2 cellular contexts compared by ENCODE assay signal in the genomic region with DNA sequence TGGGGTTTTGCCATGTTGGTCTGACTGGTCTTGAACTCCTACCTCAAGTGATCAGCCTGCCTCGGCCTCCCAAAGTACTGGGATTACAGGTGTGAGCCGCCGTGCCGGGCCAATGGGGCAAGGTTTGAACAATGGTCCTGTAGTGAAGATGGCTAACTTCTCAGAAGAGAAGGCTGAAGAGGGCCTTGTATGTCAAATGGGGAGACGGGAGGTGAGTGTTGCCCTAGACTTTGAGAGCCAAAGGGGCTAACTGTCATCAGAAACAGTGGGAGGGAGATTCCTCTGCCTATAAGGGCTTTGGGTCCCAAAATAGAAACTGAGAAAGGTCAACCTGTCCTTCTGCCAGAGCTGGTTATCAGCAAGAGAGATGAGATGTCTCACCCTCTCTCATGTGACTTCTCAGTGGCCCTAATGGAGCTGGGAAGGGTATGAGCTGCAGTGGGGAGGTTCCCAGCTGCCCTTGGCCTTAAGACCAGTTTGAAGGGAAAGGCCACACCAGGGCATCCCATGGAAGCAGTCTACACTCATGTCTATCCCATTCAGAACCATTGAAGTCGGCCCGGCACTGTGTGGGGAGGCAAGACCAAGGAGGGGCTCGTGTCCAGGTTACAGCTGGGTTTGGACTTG.
TF ChIP-seq lines count a peak whose summit lies in the region.

No MANE protein-coding gene starts in this region.

TF ChIP-seq in IMR-90, 13 proteins besides CTCF, POLR2A, EP300 and RAD21:
- TF ChIP-seq MXI1 (IDR thresholded peaks at IDR 0.05; ENCODE audit: borderline replicate concordance, low read depth, low read length): no peak
- no peak for TF ChIP-seq CHD1 (IDR thresholded peaks at IDR 0.05; ENCODE audit: low read depth, low read length)
- no peak for TF ChIP-seq MAZ (IDR thresholded peaks at IDR 0.05; ENCODE audit: borderline replicate concordance, low read depth, low read length)
- TF ChIP-seq RCOR1 (IDR thresholded peaks at IDR 0.05; ENCODE audit: insufficient replicate concordance, low read length): no peak
- TF ChIP-seq, protein P1, sequence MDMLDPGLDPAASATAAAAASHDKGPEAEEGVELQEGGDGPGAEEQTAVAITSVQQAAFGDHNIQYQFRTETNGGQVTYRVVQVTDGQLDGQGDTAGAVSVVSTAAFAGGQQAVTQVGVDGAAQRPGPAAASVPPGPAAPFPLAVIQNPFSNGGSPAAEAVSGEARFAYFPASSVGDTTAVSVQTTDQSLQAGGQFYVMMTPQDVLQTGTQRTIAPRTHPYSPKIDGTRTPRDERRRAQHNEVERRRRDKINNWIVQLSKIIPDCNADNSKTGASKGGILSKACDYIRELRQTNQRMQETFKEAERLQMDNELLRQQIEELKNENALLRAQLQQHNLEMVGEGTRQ (IDR thresholded peaks at IDR 0.05; ENCODE audit: low read depth, low read length): no peak
- no peak for TF ChIP-seq CEBPB (IDR thresholded peaks at IDR 0.05; ENCODE audit: low read depth, low read length)

TF ChIP-seq in K562, 482 proteins besides CTCF, POLR2A, EP300 and RAD21 (continues in another document):
- TF ChIP-seq ZNF583 (CRISPR knock-in tag; IDR thresholded peaks at IDR 0.05) (0 out of 2 replicates have a peak, but pooled peaks have one; percentile 15), CSDE1 (IDR thresholded peaks at IDR 0.05) (no peak), MAZ (CRISPR knock-in tag; conservative IDR thresholded peaks at IDR 0.05 in 1 of 2, IDR thresholded peaks at IDR 0.05 in 1 of 2) (peak in 1 of 2 experiments; percentile 22; a peak in 1 of 4 replicates), RAD51 (IDR thresholded peaks at IDR 0.05; ENCODE audit: borderline replicate concordance, low read depth) (peak; percentile 45; the same call in 1 of the 2 replicates), ESRRA (IDR thresholded peaks at IDR 0.05; ENCODE audit: borderline replicate concordance, low read depth) (peak; percentile 81), KDM5B (IDR thresholded peaks at IDR 0.05; ENCODE audit: insufficient replicate concordance, low read depth, low read length) (no peak), SETDB1 (IDR thresholded peaks at IDR 0.05; ENCODE audit: low read length) (no peak), MEIS2 (IDR thresholded peaks at IDR 0.05; ENCODE audit: partially characterized antibody) (no peak), CBFA2T3 (IDR thresholded peaks at IDR 0.05) (peak; percentile 30; the same call in 1 of the 2 replicates), ZZZ3 (IDR thresholded peaks at IDR 0.05) (no peak), ZNF668 (CRISPR knock-in tag; IDR thresholded peaks at IDR 0.05) (0 out of 2 replicates have a peak, but pooled peaks have one; percentile 17), PHB2 (IDR thresholded peaks at IDR 0.05; ENCODE audit: low read depth) (no peak), ELF2 (CRISPR knock-in tag; IDR thresholded peaks at IDR 0.05) (peak; percentile 53; the same call in 1 of the 2 replicates), TAF1 (IDR thresholded peaks at IDR 0.05; ENCODE audit: control insufficient read depth, extremely low read depth, insufficient read depth, low read length, severe bottlenecking) (no peak), PTRF (tag; IDR thresholded peaks at IDR 0.05) (0 out of 2 replicates have a peak, but pooled peaks have one; percentile 31), SMARCA4 (IDR thresholded peaks at IDR 0.05) (peak; percentile 16), FOSL1 (tag; conservative IDR thresholded peaks at IDR 0.05) (0 out of 2 replicates have a peak, but pooled peaks have one; percentile 20), TCFL5 (CRISPR knock-in tag; conservative IDR thresholded peaks at IDR 0.05) (0 out of 2 replicates have a peak, but pooled peaks have one; percentile 6), DIDO1 (tag; IDR thresholded peaks at IDR 0.05; ENCODE audit: low read depth) (no peak), POLR2AphosphoS5 (IDR thresholded peaks at IDR 0.05; ENCODE audit: control insufficient read depth, insufficient read depth, low read depth, low read length) (no peak), MEF2A (IDR thresholded peaks at IDR 0.05; ENCODE audit: control insufficient read depth, low read depth, low read length) (peak; percentile 94), ZNF589 (CRISPR knock-in tag; IDR thresholded peaks at IDR 0.05; ENCODE audit: low read depth) (peak; percentile 30; the same call in 1 of the 2 replicates), ZNF146 (CRISPR knock-in tag; IDR thresholded peaks at IDR 0.05; ENCODE audit: unreplicated experiment) (no peak), KDM2B (CRISPR knock-in tag; IDR thresholded peaks at IDR 0.05) (no peak), ZNF134 (CRISPR knock-in tag; conservative IDR thresholded peaks at IDR 0.05) (no peak), PCBP2 (IDR thresholded peaks at IDR 0.05; ENCODE audit: low read depth, low read length, poor library complexity, severe bottlenecking) (no peak), MYC (IDR thresholded peaks at IDR 0.05; ENCODE audit: low read depth, low read length) (no peak), MYC (CRISPR knock-in tag; IDR thresholded peaks at IDR 0.05; ENCODE audit: borderline replicate concordance, low read depth) (no peak), SMAD2 (IDR thresholded peaks at IDR 0.05; ENCODE audit: low read depth, low read length) (no peak), XRCC5 (IDR thresholded peaks at IDR 0.05; ENCODE audit: low read depth, low read length) (no peak), POLR3G (IDR thresholded peaks at IDR 0.05; ENCODE audit: extremely low read depth, insufficient read length, insufficient replicate concordance) (no peak), CTBP1 (IDR thresholded peaks at IDR 0.05; ENCODE audit: borderline replicate concordance) (peak; percentile 74; the same call in 1 of the 2 replicates), SIX5 (IDR thresholded peaks at IDR 0.05; ENCODE audit: borderline replicate concordance in 1 of 2, insufficient read depth in 1 of 2, low read depth in 1 of 2, low read length in 2 of 2) (no peak)
- TF ChIP-seq, protein P2, sequence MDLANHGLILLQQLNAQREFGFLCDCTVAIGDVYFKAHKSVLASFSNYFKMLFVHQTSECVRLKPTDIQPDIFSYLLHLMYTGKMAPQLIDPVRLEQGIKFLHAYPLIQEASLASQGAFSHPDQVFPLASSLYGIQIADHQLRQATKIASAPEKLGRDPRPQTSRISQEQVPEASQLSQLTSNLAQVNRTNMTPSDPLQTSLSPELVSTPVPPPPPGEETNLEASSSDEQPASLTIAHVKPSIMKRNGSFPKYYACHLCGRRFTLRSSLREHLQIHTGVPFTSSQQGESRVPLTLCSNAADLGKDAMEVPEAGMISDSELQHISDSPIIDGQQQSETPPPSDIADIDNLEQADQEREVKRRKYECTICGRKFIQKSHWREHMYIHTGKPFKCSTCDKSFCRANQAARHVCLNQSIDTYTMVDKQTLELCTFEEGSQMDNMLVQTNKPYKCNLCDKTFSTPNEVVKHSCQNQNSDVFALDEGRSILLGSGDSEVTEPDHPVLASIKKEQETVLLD (IDR thresholded peaks at IDR 0.05): no peak
- TF ChIP-seq, protein P3, sequence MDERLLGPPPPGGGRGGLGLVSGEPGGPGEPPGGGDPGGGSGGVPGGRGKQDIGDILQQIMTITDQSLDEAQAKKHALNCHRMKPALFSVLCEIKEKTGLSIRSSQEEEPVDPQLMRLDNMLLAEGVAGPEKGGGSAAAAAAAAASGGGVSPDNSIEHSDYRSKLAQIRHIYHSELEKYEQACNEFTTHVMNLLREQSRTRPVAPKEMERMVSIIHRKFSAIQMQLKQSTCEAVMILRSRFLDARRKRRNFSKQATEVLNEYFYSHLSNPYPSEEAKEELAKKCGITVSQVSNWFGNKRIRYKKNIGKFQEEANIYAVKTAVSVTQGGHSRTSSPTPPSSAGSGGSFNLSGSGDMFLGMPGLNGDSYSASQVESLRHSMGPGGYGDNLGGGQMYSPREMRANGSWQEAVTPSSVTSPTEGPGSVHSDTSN (CRISPR knock-in tag; IDR thresholded peaks at IDR 0.05; ENCODE audit: low read depth): no peak
- TF ChIP-seq, protein P3 (tag; conservative IDR thresholded peaks at IDR 0.05; ENCODE audit: low read depth): 0 out of 2 replicates have a peak, but pooled peaks have one; percentile 9
- TF ChIP-seq, protein P4, sequence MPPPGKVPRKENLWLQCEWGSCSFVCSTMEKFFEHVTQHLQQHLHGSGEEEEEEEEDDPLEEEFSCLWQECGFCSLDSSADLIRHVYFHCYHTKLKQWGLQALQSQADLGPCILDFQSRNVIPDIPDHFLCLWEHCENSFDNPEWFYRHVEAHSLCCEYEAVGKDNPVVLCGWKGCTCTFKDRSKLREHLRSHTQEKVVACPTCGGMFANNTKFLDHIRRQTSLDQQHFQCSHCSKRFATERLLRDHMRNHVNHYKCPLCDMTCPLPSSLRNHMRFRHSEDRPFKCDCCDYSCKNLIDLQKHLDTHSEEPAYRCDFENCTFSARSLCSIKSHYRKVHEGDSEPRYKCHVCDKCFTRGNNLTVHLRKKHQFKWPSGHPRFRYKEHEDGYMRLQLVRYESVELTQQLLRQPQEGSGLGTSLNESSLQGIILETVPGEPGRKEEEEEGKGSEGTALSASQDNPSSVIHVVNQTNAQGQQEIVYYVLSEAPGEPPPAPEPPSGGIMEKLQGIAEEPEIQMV (tag; conservative IDR thresholded peaks at IDR 0.05; ENCODE audit: low read depth): no peak
- TF ChIP-seq, protein P5, sequence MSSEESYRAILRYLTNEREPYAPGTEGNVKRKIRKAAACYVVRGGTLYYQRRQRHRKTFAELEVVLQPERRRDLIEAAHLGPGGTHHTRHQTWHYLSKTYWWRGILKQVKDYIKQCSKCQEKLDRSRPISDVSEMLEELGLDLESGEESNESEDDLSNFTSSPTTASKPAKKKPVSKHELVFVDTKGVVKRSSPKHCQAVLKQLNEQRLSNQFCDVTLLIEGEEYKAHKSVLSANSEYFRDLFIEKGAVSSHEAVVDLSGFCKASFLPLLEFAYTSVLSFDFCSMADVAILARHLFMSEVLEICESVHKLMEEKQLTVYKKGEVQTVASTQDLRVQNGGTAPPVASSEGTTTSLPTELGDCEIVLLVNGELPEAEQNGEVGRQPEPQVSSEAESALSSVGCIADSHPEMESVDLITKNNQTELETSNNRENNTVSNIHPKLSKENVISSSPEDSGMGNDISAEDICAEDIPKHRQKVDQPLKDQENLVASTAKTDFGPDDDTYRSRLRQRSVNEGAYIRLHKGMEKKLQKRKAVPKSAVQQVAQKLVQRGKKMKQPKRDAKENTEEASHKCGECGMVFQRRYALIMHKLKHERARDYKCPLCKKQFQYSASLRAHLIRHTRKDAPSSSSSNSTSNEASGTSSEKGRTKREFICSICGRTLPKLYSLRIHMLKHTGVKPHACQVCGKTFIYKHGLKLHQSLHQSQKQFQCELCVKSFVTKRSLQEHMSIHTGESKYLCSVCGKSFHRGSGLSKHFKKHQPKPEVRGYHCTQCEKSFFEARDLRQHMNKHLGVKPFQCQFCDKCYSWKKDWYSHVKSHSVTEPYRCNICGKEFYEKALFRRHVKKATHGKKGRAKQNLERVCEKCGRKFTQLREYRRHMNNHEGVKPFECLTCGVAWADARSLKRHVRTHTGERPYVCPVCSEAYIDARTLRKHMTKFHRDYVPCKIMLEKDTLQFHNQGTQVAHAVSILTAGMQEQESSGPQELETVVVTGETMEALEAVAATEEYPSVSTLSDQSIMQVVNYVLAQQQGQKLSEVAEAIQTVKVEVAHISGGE (CRISPR knock-in tag; IDR thresholded peaks at IDR 0.05): 0 out of 6 replicates have a peak, but pooled peaks of 1 of the 3 experiments have one; percentile 5
- TF ChIP-seq, protein P6, sequence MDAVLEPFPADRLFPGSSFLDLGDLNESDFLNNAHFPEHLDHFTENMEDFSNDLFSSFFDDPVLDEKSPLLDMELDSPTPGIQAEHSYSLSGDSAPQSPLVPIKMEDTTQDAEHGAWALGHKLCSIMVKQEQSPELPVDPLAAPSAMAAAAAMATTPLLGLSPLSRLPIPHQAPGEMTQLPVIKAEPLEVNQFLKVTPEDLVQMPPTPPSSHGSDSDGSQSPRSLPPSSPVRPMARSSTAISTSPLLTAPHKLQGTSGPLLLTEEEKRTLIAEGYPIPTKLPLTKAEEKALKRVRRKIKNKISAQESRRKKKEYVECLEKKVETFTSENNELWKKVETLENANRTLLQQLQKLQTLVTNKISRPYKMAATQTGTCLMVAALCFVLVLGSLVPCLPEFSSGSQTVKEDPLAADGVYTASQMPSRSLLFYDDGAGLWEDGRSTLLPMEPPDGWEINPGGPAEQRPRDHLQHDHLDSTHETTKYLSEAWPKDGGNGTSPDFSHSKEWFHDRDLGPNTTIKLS (IDR thresholded peaks at IDR 0.05; ENCODE audit: borderline replicate concordance, low read depth): no peak
- TF ChIP-seq, protein P7, sequence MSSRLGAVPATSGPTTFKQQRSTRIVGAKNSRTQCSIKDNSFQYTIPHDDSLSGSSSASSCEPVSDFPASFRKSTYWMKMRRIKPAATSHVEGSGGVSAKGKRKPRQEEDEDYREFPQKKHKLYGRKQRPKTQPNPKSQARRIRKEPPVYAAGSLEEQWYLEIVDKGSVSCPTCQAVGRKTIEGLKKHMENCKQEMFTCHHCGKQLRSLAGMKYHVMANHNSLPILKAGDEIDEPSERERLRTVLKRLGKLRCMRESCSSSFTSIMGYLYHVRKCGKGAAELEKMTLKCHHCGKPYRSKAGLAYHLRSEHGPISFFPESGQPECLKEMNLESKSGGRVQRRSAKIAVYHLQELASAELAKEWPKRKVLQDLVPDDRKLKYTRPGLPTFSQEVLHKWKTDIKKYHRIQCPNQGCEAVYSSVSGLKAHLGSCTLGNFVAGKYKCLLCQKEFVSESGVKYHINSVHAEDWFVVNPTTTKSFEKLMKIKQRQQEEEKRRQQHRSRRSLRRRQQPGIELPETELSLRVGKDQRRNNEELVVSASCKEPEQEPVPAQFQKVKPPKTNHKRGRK (tag; IDR thresholded peaks at IDR 0.05): no peak
- TF ChIP-seq, protein P8, sequence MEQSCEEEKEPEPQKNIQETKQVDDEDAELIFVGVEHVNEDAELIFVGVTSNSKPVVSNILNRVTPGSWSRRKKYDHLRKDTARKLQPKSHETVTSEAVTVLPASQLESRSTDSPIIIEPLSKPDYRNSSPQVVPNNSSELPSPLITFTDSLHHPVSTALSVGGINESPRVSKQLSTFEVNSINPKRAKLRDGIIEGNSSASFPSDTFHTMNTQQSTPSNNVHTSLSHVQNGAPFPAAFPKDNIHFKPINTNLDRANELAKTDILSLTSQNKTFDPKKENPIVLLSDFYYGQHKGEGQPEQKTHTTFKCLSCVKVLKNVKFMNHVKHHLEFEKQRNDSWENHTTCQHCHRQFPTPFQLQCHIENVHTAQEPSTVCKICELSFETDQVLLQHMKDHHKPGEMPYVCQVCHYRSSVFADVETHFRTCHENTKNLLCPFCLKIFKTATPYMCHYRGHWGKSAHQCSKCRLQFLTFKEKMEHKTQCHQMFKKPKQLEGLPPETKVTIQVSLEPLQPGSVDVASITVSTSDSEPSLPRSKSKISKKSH (CRISPR knock-in tag; IDR thresholded peaks at IDR 0.05): no peak
- TF ChIP-seq, protein P9, sequence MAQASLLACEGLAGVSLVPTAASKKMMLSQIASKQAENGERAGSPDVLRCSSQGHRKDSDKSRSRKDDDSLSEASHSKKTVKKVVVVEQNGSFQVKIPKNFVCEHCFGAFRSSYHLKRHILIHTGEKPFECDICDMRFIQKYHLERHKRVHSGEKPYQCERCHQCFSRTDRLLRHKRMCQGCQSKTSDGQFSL (CRISPR knock-in tag; IDR thresholded peaks at IDR 0.05): no peak
- TF ChIP-seq, protein P9 (tag; IDR thresholded peaks at IDR 0.05): 0 out of 4 replicates have a peak, but pooled peaks of 1 of the 2 experiments have one; percentile 66
